Comparison of ENCODE assay signal across 18 cellular contexts in the genomic region with DNA sequence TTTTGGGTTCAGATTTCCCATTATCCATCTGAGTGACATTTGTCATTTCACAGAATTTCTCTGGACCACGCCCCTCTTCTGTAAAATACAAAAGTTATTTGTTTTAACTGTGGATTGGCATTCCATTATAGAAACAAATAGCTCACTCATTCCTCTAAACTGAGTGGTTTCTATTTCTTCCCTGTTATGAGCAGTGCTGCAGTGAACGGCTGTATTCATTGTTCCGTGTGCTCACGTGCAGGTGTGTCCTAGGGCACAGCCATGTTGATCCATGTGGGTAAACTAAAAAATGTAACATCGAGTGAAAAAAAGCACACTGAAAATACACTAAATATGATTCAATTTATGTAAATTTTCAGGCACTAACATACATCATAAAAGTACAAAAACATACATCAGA. TPM values are rescaled to one million over a fixed set of nuclear protein-coding genes. Genes with fewer than 3 reads are reported as not detected.
DNase-seq lines count a peak whose midpoint lies in the region; ATAC-seq and TF ChIP-seq lines count a peak whose summit lies in the region.
"Had no signal": no experiment of that assay in that cellular context is flagged by ENCODE, and none has a peak within 500 bp of the region (broad histone marks: within the 10 kb centered on the region; RNA-seq: fewer than 3 reads in every experiment).

No MANE protein-coding gene starts in this region.

- H3K9me3 Mint-ChIP-seq in Calu3 (ENCODE audit: low read depth, unreplicated experiment) (no peaks in the 10 kb centered on the region), CD14-positive monocyte (peaks cover 2 to 9% (median 3%) of the 10 kb centered on the region in 7 donors)

- H3K4me3 Mint-ChIP-seq in Calu3 (ENCODE audit: low read depth, unreplicated experiment) (no peak overlapping the region), CD14-positive monocyte (no peak overlapping the region)
- H3K4me3 Mint-ChIP-seq: CD8-positive, alpha-beta memory T cell; HFFc6 had no signal

- intact Hi-C loops in Calu3 (cut with micrococcal nuclease; ENCODE audit: unreplicated experiment) (no loop called here), left colon (cut with DNase I, micrococcal nuclease) (no loop called here), CD14-positive monocyte (cut with micrococcal nuclease) (no loop called here)

- no peaks in the 10 kb centered on the region for H3K4me1 ChIP-seq in BE2C
- H3K4me1 ChIP-seq: A549 had no signal

- peak; percentile 14 for DNase-seq in Calu3
- peak; percentile 44 for DNase-seq in SW480 (ENCODE audit: low spot score)
- no peak for DNase-seq in left colon
- DNase-seq in renal cortical epithelial cell (ENCODE audit: low read depth) = peak; percentile 26
- no peak for DNase-seq in CD14-positive monocyte (ENCODE audit: low spot score)
- no peak for DNase-seq in cortex of kidney (lab: John Stamatoyannopoulos, UW)
- no peak for DNase-seq in BE2C
- DNase-seq: CD8-positive, alpha-beta memory T cell; DMS153; DND-41; GDM1; HCEC 1CT; HFFc6 had no signal

- H3K36me3 Mint-ChIP-seq in Calu3 (ENCODE audit: insufficient read depth, unreplicated experiment) = no peaks in the 10 kb centered on the region
- H3K36me3 Mint-ChIP-seq in CD14-positive monocyte = no peaks in the 10 kb centered on the region

- ATAC-seq in left colon (peak; percentile 71), GM21825 (IDR thresholded peaks at IDR 0.05; ENCODE audit: unreplicated experiment) (no peak)
- ATAC-seq: A549, K562 had no signal

- no TSS peak for BruUV-seq in Calu3 (replicated peaks; lab: Mats Ljungman, UMichigan)

- no peak overlapping the region for H3K4me3 ChIP-seq in BE2C (ENCODE audit: low read depth, low read length)
- H3K4me3 ChIP-seq: A549, K562 had no signal

- H3K27ac Mint-ChIP-seq in Calu3 (ENCODE audit: unreplicated experiment) (peak overlapping the region; percentile 34), CD14-positive monocyte (no peak overlapping the region)
- H3K27ac Mint-ChIP-seq: HFFc6 had no signal

- no peaks in the 10 kb centered on the region for H3K36me3 ChIP-seq in BE2C

- no peaks in the 10 kb centered on the region for H3K27me3 Mint-ChIP-seq in Calu3 (ENCODE audit: unreplicated experiment)
- H3K27me3 Mint-ChIP-seq in CD14-positive monocyte (ENCODE audit: low read depth in 3 of 3) = peaks cover 0 to 2% (median 0%) of the 10 kb centered on the region in 3 donors

- H3K4me1 Mint-ChIP-seq in Calu3 (ENCODE audit: low read depth, unreplicated experiment) (peaks cover 13% of the 10 kb centered on the region), CD14-positive monocyte (no peaks in the 10 kb centered on the region)

- CTCF ChIA-PET in Calu3 (lab: Charles Lee) = interaction anchor here (0.9 kb wide), 1 partner anchor 10 kb away, joined by 3 read pairs; no protein-coding TSS in a partner anchor

- no peaks in the 10 kb centered on the region for H3K27me3 ChIP-seq in BE2C

- TF ChIP-seq CTCF in Calu3 (IDR thresholded peaks at IDR 0.05; ENCODE audit: unreplicated experiment) (no peak), CD14-positive monocyte (IDR thresholded peaks at IDR 0.05) (no peak), BE2C (IDR thresholded peaks at IDR 0.05; ENCODE audit: low read depth, low read length) (no peak)

- H3K9me3 ChIP-seq in BE2C = no peaks in the 10 kb centered on the region
- H3K9me3 ChIP-seq: A549 had no signal

RNA-seq across cellular contexts. Expression of gene IL12RB2, which starts 27.0 kb away (rescaled TPM):
- not detected in 2 replicates for total RNA-seq in Calu3 (2022)
- under 1 TPM; 0.82 to 0.95 TPM for total RNA-seq in left colon
- 0.10 and 1.7 TPM in 2 replicates for total RNA-seq in renal cortical epithelial cell
- polyA plus RNA-seq in CD14-positive monocyte = not detected
- 0.25 TPM for polyA plus RNA-seq in BE2C (2012; ENCODE audit: insufficient read depth, insufficient read length, low read depth)
- total RNA-seq: HFFc6 had no signal
- polyA plus RNA-seq: A549, AG04450, BJ had no signal

Comparison
In these comparisons a context has a peak if more than half of its experiments do, and no peak if none do; other contexts are left out.
1. DNase-seq: peak in Calu3 (single experiment), SW480 (single experiment) and renal cortical epithelial cell (single experiment); none in left colon (0 of 2), CD14-positive monocyte (single experiment), cortex of kidney (single experiment) and BE2C (single experiment).